ENCODE assay signal across 1 cellular context in genomic region chr9:87479801-87480201, GRCh38.
TF ChIP-seq lines count a peak whose summit lies in the region.

No MANE protein-coding gene starts in this region.

TF ChIP-seq in GM12878, 131 proteins besides CTCF, POLR2A, EP300 and RAD21 (continued from another document and continues in another):
- TF ChIP-seq BCL3 (IDR thresholded peaks at IDR 0.05; ENCODE audit: borderline replicate concordance, insufficient read depth, low read depth, low read length, poor library complexity, severe bottlenecking) (no peak), HCFC1 (IDR thresholded peaks at IDR 0.05; ENCODE audit: low read length) (no peak), JUNB (IDR thresholded peaks at IDR 0.05) (peak; percentile 51), NR2C1 (IDR thresholded peaks at IDR 0.05) (no peak), NR2C2 (IDR thresholded peaks at IDR 0.05; ENCODE audit: borderline replicate concordance, control insufficient read depth, insufficient read length, low read depth) (no peak), ZNF687 (IDR thresholded peaks at IDR 0.05) (no peak), E2F4 (IDR thresholded peaks at IDR 0.05; ENCODE audit: low read depth, low read length) (no peak), ESRRA (IDR thresholded peaks at IDR 0.05; ENCODE audit: low read length) (no peak), RCOR1 (conservative IDR thresholded peaks at IDR 0.05; ENCODE audit: low read depth, low read length) (no peak), CEBPZ (IDR thresholded peaks at IDR 0.05; ENCODE audit: low read depth, low read length) (no peak), NFIC (IDR thresholded peaks at IDR 0.05; ENCODE audit: low read depth, low read length) (peak; percentile 84), FOS (IDR thresholded peaks at IDR 0.05; ENCODE audit: borderline replicate concordance, extremely low read depth, insufficient read length) (no peak), BMI1 (IDR thresholded peaks at IDR 0.05; ENCODE audit: borderline replicate concordance) (peak; percentile 77; the same call in 1 of the 2 replicates), ZNF622 (IDR thresholded peaks at IDR 0.05) (no peak), BHLHE40 (IDR thresholded peaks at IDR 0.05; ENCODE audit: borderline replicate concordance in 1 of 2, low read depth in 2 of 2, low read length in 1 of 2) (peak; percentile 88 to 95), CREM (IDR thresholded peaks at IDR 0.05; ENCODE audit: low read depth) (peak; percentile 44; the same call in 1 of the 2 replicates), SIX5 (IDR thresholded peaks at IDR 0.05; ENCODE audit: low read depth, low read length, severe bottlenecking) (no peak), MXI1 (IDR thresholded peaks at IDR 0.05; ENCODE audit: low read depth, low read length) (no peak), TCF3 (IDR thresholded peaks at IDR 0.05; ENCODE audit: borderline replicate concordance, insufficient read depth, low read depth, low read length) (no peak), PAX5 (IDR thresholded peaks at IDR 0.05; ENCODE audit: borderline replicate concordance, low read depth, low read length) (no peak), ZSCAN29 (IDR thresholded peaks at IDR 0.05) (no peak), POLR2AphosphoS5 (IDR thresholded peaks at IDR 0.05; ENCODE audit: low read length) (no peak), SUPT20H (IDR thresholded peaks at IDR 0.05; ENCODE audit: borderline replicate concordance, control insufficient read depth, low read depth, low read length) (no peak), BRCA1 (IDR thresholded peaks at IDR 0.05; ENCODE audit: low read depth, low read length) (no peak), MTA3 (IDR thresholded peaks at IDR 0.05; ENCODE audit: borderline replicate concordance, low read length) (0 out of 2 replicates have a peak, but pooled peaks have one; percentile 50), ZNF592 (IDR thresholded peaks at IDR 0.05) (no peak), MEF2A (IDR thresholded peaks at IDR 0.05; ENCODE audit: insufficient read depth, low read depth, low read length) (no peak), ELK1 (IDR thresholded peaks at IDR 0.05; ENCODE audit: low read depth, low read length) (no peak), GABPA (IDR thresholded peaks at IDR 0.05; ENCODE audit: low read depth) (no peak), FOXM1 (IDR thresholded peaks at IDR 0.05; ENCODE audit: low read depth, low read length) (no peak), EGR1 (IDR thresholded peaks at IDR 0.05; ENCODE audit: borderline replicate concordance in 1 of 2, low read depth in 2 of 2, low read length in 2 of 2) (peak in 1 of 2 experiments; percentile 13; a peak in 1 of 3 replicates), BCL11A (IDR thresholded peaks at IDR 0.05; ENCODE audit: low read depth, low read length) (peak; percentile 55), SREBF1 (IDR thresholded peaks at IDR 0.05; ENCODE audit: low read length) (no peak), MYB (IDR thresholded peaks at IDR 0.05; ENCODE audit: borderline replicate concordance, low read depth, low read length) (no peak), NR2F1 (conservative IDR thresholded peaks at IDR 0.05) (peak; percentile 82), KDM1A (IDR thresholded peaks at IDR 0.05; ENCODE audit: borderline replicate concordance) (no peak), RUNX3 (IDR thresholded peaks at IDR 0.05; ENCODE audit: low read length) (peak; percentile 97), ZNF207 (IDR thresholded peaks at IDR 0.05; ENCODE audit: borderline replicate concordance) (no peak), SP1 (IDR thresholded peaks at IDR 0.05; ENCODE audit: low read depth, low read length) (no peak), ZBED1 (IDR thresholded peaks at IDR 0.05; ENCODE audit: borderline replicate concordance) (peak; percentile 59; the same call in 1 of the 2 replicates), ETV6 (conservative IDR thresholded peaks at IDR 0.05 in 1 of 2, IDR thresholded peaks at IDR 0.05 in 1 of 2; ENCODE audit: borderline replicate concordance in 1 of 2, low read depth in 1 of 2) (peak in 1 of 2 experiments; percentile 61; a peak in 2 of 4 replicates), BACH1 (IDR thresholded peaks at IDR 0.05; ENCODE audit: borderline replicate concordance) (peak; percentile 88; the same call in 1 of the 2 replicates), PAX8 (IDR thresholded peaks at IDR 0.05) (no peak), LARP7 (IDR thresholded peaks at IDR 0.05) (no peak), REST (IDR thresholded peaks at IDR 0.05; ENCODE audit: low read depth, low read length) (no peak), SREBF2 (IDR thresholded peaks at IDR 0.05; ENCODE audit: low read length) (no peak), HDAC6 (IDR thresholded peaks at IDR 0.05; ENCODE audit: unreplicated experiment) (no peak), TARDBP (IDR thresholded peaks at IDR 0.05; ENCODE audit: borderline replicate concordance) (no peak), MYC (IDR thresholded peaks at IDR 0.05; ENCODE audit: insufficient read depth, insufficient read length, insufficient replicate concordance, low read length, severe bottlenecking) (no peak)
